Comparison of ENCODE assay signal across 8 cellular contexts in the genomic region with DNA sequence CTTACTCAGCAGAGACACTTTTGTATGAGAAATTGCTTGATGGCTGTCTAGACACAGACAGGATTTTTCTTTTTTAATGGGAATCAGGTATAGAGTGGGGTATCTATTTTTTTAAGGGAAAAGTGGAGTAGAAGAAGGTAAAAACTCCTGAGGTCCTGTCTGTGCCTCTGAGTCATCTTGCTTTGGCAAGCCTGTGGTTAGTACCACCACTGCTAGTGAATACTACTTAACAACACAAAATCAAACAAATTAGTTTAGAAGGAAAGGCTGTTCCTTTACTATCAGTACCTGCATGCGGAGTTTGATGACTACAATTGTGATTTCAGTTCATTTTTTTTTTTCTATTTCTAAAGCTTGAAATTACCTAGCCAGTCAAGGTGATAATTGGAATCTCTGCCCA.
"Had no signal": no experiment of that assay in that cellular context is flagged by ENCODE, and none has a peak within 500 bp of the region (broad histone marks: within the 10 kb centered on the region; RNA-seq: fewer than 3 reads in every experiment).

No MANE protein-coding gene starts in this region.

- FAIRE-seq: HepG2 had no signal

- H3K4me3 ChIP-seq: HAP-1 had no signal

- H3K36me3 ChIP-seq: HAP-1 had no signal

- H3K4me3 Mint-ChIP-seq: HFFc6, IgD-negative memory B cell had no signal

- H3K27ac ChIP-seq: HL-60 had no signal

- H3K4me1 Mint-ChIP-seq: IgD-negative memory B cell had no signal

- H3K27ac Mint-ChIP-seq: HFFc6, IgD-negative memory B cell had no signal

- DNase-seq: GOT3, H7, HFFc6 had no signal

- H3K9me3 ChIP-seq: HAP-1 had no signal

- H3K9me3 Mint-ChIP-seq: IgD-negative memory B cell had no signal

- ATAC-seq: HCT116, HepG2 had no signal
